Comparison of ENCODE assay signal across 8 cellular contexts in genomic region chr7:149624006-149624405, GRCh38.
DNase-seq lines count a peak whose midpoint lies in the region; ATAC-seq and TF ChIP-seq lines count a peak whose summit lies in the region.

No MANE protein-coding gene starts in this region.

- no peaks in the 10 kb centered on the region for H3K27me3 ChIP-seq in Caco-2 (replicated peaks; ENCODE audit: control insufficient read depth, insufficient read depth, low read length)
- no peaks in the 10 kb centered on the region for H3K27me3 ChIP-seq in naive thymus-derived CD4-positive, alpha-beta T cell (ENCODE audit: control insufficient read depth in 2 of 2, insufficient read depth in 2 of 2, low read length in 2 of 2)
- no peaks in the 10 kb centered on the region for H3K27me3 ChIP-seq in tibial nerve

- POLR2A ChIA-PET in Caco-2 (lab: Charles Lee) = interaction anchor here (0.6 to 1.0 kb wide), 2 partner anchors 214 to 691 kb away, joined by 3 to 4 read pairs; partner anchors contain the start of gene ZNF862
- POLR2A ChIA-PET in naive thymus-derived CD4-positive, alpha-beta T cell (lab: Charles Lee) = interaction anchor here (0.8 to 1.3 kb wide), 5 partner anchors 25 to 338 kb away, joined by 3 to 5 read pairs (median 3); partner anchors contain the start of gene ZNF777

- no peaks in the 10 kb centered on the region for H3K9me3 Mint-ChIP-seq in Caco-2 (ENCODE audit: unreplicated experiment)
- no peaks in the 10 kb centered on the region for H3K9me3 Mint-ChIP-seq in naive thymus-derived CD4-positive, alpha-beta T cell

- no peaks in the 10 kb centered on the region; the same call in 1 of the 2 replicates for H3K36me3 ChIP-seq in Caco-2 (ENCODE audit: control insufficient read depth, insufficient read depth, low read length)
- H3K36me3 ChIP-seq in naive thymus-derived CD4-positive, alpha-beta T cell (ENCODE audit: control insufficient read depth in 2 of 3, insufficient read depth in 3 of 3, low read length in 3 of 3) = peaks cover 8 to 23% (median 12%) of the 10 kb centered on the region in 3 experiments
- H3K36me3 ChIP-seq in tibial nerve = peaks cover 0 to 28% (median 17%) of the 10 kb centered on the region in 3 donors

- peaks cover 45% of the 10 kb centered on the region for H3K36me3 Mint-ChIP-seq in Caco-2 (ENCODE audit: insufficient read depth, unreplicated experiment)
- peaks cover 0 to 23% (median 16%) of the 10 kb centered on the region in 5 donors for H3K36me3 Mint-ChIP-seq in naive thymus-derived CD4-positive, alpha-beta T cell

- no TSS peak for BruUV-seq in Caco-2 (replicated peaks; lab: Mats Ljungman, UMichigan)

- TF ChIP-seq CTCF in Caco-2 (IDR thresholded peaks at IDR 0.05; ENCODE audit: insufficient read depth in 1 of 2, low read depth in 1 of 2, low read length in 1 of 2, severe bottlenecking in 1 of 2, unreplicated experiment in 1 of 2) (peak in 1 of 2 experiments; percentile 25), tibial nerve (IDR thresholded peaks at IDR 0.05) (no peak)

- intact Hi-C loops in Caco-2 (cut with micrococcal nuclease; ENCODE audit: unreplicated experiment) = loop anchor here (2.0 kb wide), 1 partner anchor 119 kb away; no protein-coding TSS in a partner anchor
- intact Hi-C loops in naive thymus-derived CD4-positive, alpha-beta T cell (cut with micrococcal nuclease) = loop anchor here (1.0 to 10.0 kb wide), 23 partner anchors 24 to 1891 kb away; partner anchors contain the start of genes ZNF398 (in 2 of the 2), ZNF746 (in 2 of the 2), ZNF783 (in 2 of the 2) and ABCF2 (in 1 of the 2)

- H3K4me1 ChIP-seq in Caco-2 (peaks cover 4% of the 10 kb centered on the region; the same call in 1 of the 2 replicates), tibial nerve (peaks cover 0 to 34% (median 16%) of the 10 kb centered on the region in 4 donors)
- H3K4me1 ChIP-seq in naive thymus-derived CD4-positive, alpha-beta T cell (ENCODE audit: control insufficient read depth in 2 of 2, insufficient read depth in 2 of 2, low read length in 2 of 2) = peaks cover 19 to 37% of the 10 kb centered on the region in 2 donors

- DNase-seq in Caco-2 (peak in 1 of 2 experiments; percentile 49), LHCN-M2 (ENCODE audit: low read depth) (peak; percentile 18), erythroblast (lab: John Stamatoyannopoulos, UW) (peak; percentile 65 to 73), tibial nerve (ENCODE audit: low spot score in 2 of 2) (no peak), NCI-H1694 (lab: John Stamatoyannopoulos, UW) (no peak)
- peak; percentile 56 for DNase-seq in activated CD8-positive, alpha-beta memory T cell treated with anti-CD3 and anti-CD28 coated beads, Interleukin-2, amount 50 U/mL, for 4 hours
- DNase-seq in naive thymus-derived CD4-positive, alpha-beta T cell = peak in 7 of 9 donors; percentile 36 to 67 (median 51)

- H3K4me3 ChIP-seq in Caco-2 (ENCODE audit: low read depth, low read length) (peak overlapping the region; percentile 89), tibial nerve (peak overlapping the region; percentile 43 to 99 (median 86))
- peak overlapping the region; percentile 88 for H3K4me3 ChIP-seq in naive thymus-derived CD4-positive, alpha-beta T cell (ENCODE audit: low read length)

- TF ChIP-seq POLR2A in erythroblast (IDR thresholded peaks at IDR 0.05; ENCODE audit: low read length) = no peak
- TF ChIP-seq POLR2A in tibial nerve (IDR thresholded peaks at IDR 0.05) = no peak

- H3K27ac ChIP-seq in naive thymus-derived CD4-positive, alpha-beta T cell (ENCODE audit: low read depth, low read length) = peak overlapping the region; percentile 80
- peak overlapping the region; percentile 80 to 91 (median 89) for H3K27ac ChIP-seq in tibial nerve

- ATAC-seq in GM21529 (IDR thresholded peaks at IDR 0.05; ENCODE audit: unreplicated experiment) = peak; percentile 18
- peak; percentile 32 for ATAC-seq in naive thymus-derived CD4-positive, alpha-beta T cell

- CTCF ChIA-PET in Caco-2 (lab: Charles Lee) = interaction anchor here (0.5 to 1.2 kb wide), 5 partner anchors 100 to 731 kb away, joined by 3 to 7 read pairs (median 4); no protein-coding TSS in a partner anchor
- CTCF ChIA-PET in naive thymus-derived CD4-positive, alpha-beta T cell (lab: Charles Lee) = interaction anchor here (1.1 to 1.3 kb wide), 2 partner anchors 24 to 25 kb away, joined by 3 to 6 read pairs; no protein-coding TSS in a partner anchor

- TF ChIP-seq EP300 in tibial nerve (IDR thresholded peaks at IDR 0.05) = no peak

- no peaks in the 10 kb centered on the region for H3K27me3 Mint-ChIP-seq in Caco-2 (ENCODE audit: insufficient read depth, unreplicated experiment)
- H3K27me3 Mint-ChIP-seq in naive thymus-derived CD4-positive, alpha-beta T cell = peaks cover 0 to 24% (median 4%) of the 10 kb centered on the region in 5 donors

- peak overlapping the region; percentile 99 for H3K4me3 Mint-ChIP-seq in Caco-2 (ENCODE audit: unreplicated experiment)
- H3K4me3 Mint-ChIP-seq in naive thymus-derived CD4-positive, alpha-beta T cell = peak overlapping the region; percentile 92 to 96 (median 94)

- peaks cover 6% of the 10 kb centered on the region for H3K4me1 Mint-ChIP-seq in Caco-2 (ENCODE audit: low read depth, unreplicated experiment)
- peaks cover 31 to 42% (median 37%) of the 10 kb centered on the region in 7 donors for H3K4me1 Mint-ChIP-seq in naive thymus-derived CD4-positive, alpha-beta T cell

- peak overlapping the region; percentile 90 for H3K27ac Mint-ChIP-seq in Caco-2 (ENCODE audit: unreplicated experiment)
- H3K27ac Mint-ChIP-seq in naive thymus-derived CD4-positive, alpha-beta T cell = peak overlapping the region; percentile 50 to 92 (median 88)

- H3K9me3 ChIP-seq in Caco-2 (no peaks in the 10 kb centered on the region), tibial nerve (no peaks in the 10 kb centered on the region)
- no peaks in the 10 kb centered on the region for H3K9me3 ChIP-seq in naive thymus-derived CD4-positive, alpha-beta T cell (ENCODE audit: control insufficient read depth in 2 of 3, low read length in 3 of 3)

- 0% methylated on average over 9 to 23 of the region's 28 CpGs for WGBS in tibial nerve, 2 donors

Comparison
In these comparisons a context has a peak if more than half of its experiments do, and no peak if none do; other contexts are left out.
1. DNase-seq: peak in LHCN-M2 (single experiment), activated CD8-positive, alpha-beta memory T cell treated with anti-CD3 and anti-CD28 coated beads, Interleukin-2, amount 50 U/mL, for 4 hours (single experiment), erythroblast (2 of 2) and naive thymus-derived CD4-positive, alpha-beta T cell (7 of 9); none in tibial nerve (0 of 2) and NCI-H1694 (single experiment).
2. Peak in every context shown above with its lines, with median percentiles within 50 percentile points of each other: H3K4me3 ChIP-seq.